17 cellular contexts compared by ENCODE assay signal in the genomic region with DNA sequence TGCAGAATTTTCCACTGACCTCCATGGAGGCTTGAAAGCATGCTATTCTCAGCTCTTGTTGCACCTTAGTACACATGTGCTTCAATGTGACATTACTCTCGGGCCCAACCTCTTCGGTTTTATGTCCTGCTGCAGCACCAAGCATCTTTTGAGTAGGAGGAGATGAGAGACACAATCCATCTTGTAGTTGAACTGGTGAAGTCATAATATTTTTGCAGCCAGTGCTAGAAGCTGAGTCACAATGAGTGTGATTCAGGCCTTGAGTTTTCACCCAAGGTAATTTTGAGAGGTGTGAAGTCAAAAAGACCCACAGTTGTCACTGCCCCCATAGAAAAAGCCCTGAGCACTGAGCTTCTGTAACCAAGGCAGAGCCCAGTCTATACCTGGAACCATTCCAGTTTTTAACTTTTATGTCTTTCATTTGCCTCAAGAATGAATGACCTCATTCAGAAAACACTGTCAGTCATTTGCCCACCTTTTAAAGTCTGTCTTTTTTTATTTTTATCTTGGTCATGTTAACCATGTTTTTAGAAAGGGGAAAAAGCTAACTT.
DNase-seq lines count a peak whose midpoint lies in the region; ATAC-seq and TF ChIP-seq lines count a peak whose summit lies in the region.
"Had no signal": no experiment of that assay in that cellular context is flagged by ENCODE, and none has a peak within 500 bp of the region (broad histone marks: within the 10 kb centered on the region; RNA-seq: fewer than 3 reads in every experiment).

No MANE protein-coding gene starts in this region.

- ATAC-seq in activated T-cell treated with anti-CD3 and anti-CD28 coated beads, Interleukin-2, amount 50 U/mL, for 4 hours, result peak; percentile 27 to 54
- ATAC-seq: gastrocnemius medialis, HepG2 had no signal

- no peak overlapping the region for H3K4me3 ChIP-seq in epithelial cell of esophagus (ENCODE audit: low read length)
- H3K4me3 ChIP-seq: ascending aorta, gastrocnemius medialis, transverse colon had no signal

- in situ Hi-C loops in GM13976 (cut with MboI; ENCODE audit: low sequenced_read_pairs, unreplicated experiment), result no loop called here

- TF ChIP-seq CTCF in epithelial cell of esophagus (IDR thresholded peaks at IDR 0.05; ENCODE audit: insufficient read depth, low read depth, low read length, missing control alignments), result no peak
- no peak for TF ChIP-seq CTCF in GM13976 (IDR thresholded peaks at IDR 0.05; ENCODE audit: borderline replicate concordance, control extremely low read depth, extremely low read depth, insufficient read depth, missing control alignments)

- no peak overlapping the region for H3K4me3 Mint-ChIP-seq in activated T-cell treated with anti-CD3 and anti-CD28 coated beads, Interleukin-2, amount 50 U/mL, for 4 hours
- H3K4me3 Mint-ChIP-seq: T-helper 1 cell treated with Interleukin-12 subunit alpha and Interleukin-12 subunit beta and Interleukin-4 antibody, amounts not matched to agents 30 μg/mL and 1 μg/mL, for 36 hours had no signal

- no peak for DNase-seq in activated T-cell treated with anti-CD3 and anti-CD28 coated beads, Interleukin-2, amount 50 U/mL, for 4 hours
- no peak for DNase-seq in activated T-cell treated with anti-CD3 and anti-CD28 coated beads, Interleukin-2, amount 50 U/mL, for 48 hours
- DNase-seq in M059J (ENCODE audit: low read depth), result peak; percentile 44
- DNase-seq in epithelial cell of esophagus (ENCODE audit: low read depth), result peak; percentile 39
- peak; percentile 55 for DNase-seq in superior temporal gyrus (ENCODE audit: extremely low spot score)
- DNase-seq in DMS153 treated with DMSO at 0.1 percent for 48 hours (lab: John Stamatoyannopoulos, UW; ENCODE audit: unreplicated experiment), result no peak
- DNase-seq in activated CD4-positive, alpha-beta T cell treated with anti-CD3 and anti-CD28 coated beads for 48 hours, result no peak
- DNase-seq in GM13976 (ENCODE audit: low spot score), result no peak
- DNase-seq: ACHN; effector memory CD4-positive, alpha-beta T cell; gastrocnemius medialis; NCI-H1105; stimulated activated CD4-positive, alpha-beta T cell treated with anti-CD3 and anti-CD28 coated beads, Interleukin-15, amount 100 ng/mL, for 24 hours; transverse colon had no signal

- H3K9me3 Mint-ChIP-seq in activated T-cell treated with anti-CD3 and anti-CD28 coated beads, Interleukin-2, amount 50 U/mL, for 4 hours, result peaks cover 3% of the 10 kb centered on the region
- H3K9me3 Mint-ChIP-seq: T-helper 1 cell treated with Interleukin-12 subunit alpha and Interleukin-12 subunit beta and Interleukin-4 antibody, amounts not matched to agents 30 μg/mL and 1 μg/mL, for 36 hours had no signal

- H3K36me3 Mint-ChIP-seq in activated T-cell treated with anti-CD3 and anti-CD28 coated beads, Interleukin-2, amount 50 U/mL, for 4 hours (ENCODE audit: insufficient read depth), result no peaks in the 10 kb centered on the region

- no peaks in the 10 kb centered on the region for H3K27me3 Mint-ChIP-seq in activated T-cell treated with anti-CD3 and anti-CD28 coated beads, Interleukin-2, amount 50 U/mL, for 4 hours (ENCODE audit: low read depth)

- H3K4me1 Mint-ChIP-seq in activated T-cell treated with anti-CD3 and anti-CD28 coated beads, Interleukin-2, amount 50 U/mL, for 4 hours (ENCODE audit: low read depth), result no peaks in the 10 kb centered on the region

Comparison
In these comparisons a context has a peak if more than half of its experiments do, and no peak if none do; other contexts are left out.
1. DNase-seq: peak in M059J (single experiment), epithelial cell of esophagus (single experiment) and superior temporal gyrus (single experiment); none in activated T-cell treated with anti-CD3 and anti-CD28 coated beads, Interleukin-2, amount 50 U/mL, for 4 hours (single experiment), activated T-cell treated with anti-CD3 and anti-CD28 coated beads, Interleukin-2, amount 50 U/mL, for 48 hours (0 of 2), DMS153 treated with DMSO at 0.1 percent for 48 hours (single experiment), activated CD4-positive, alpha-beta T cell treated with anti-CD3 and anti-CD28 coated beads for 48 hours (single experiment) and GM13976 (single experiment).